Comparison of ENCODE assay signal across 19 cellular contexts in genomic region chr2:239359194-239359912, GRCh38. TPM values are rescaled to one million over a fixed set of nuclear protein-coding genes. Genes with fewer than 3 reads are reported as not detected.
A peak's percentile ranks its signal among the peaks of the same experiment; 100 is the strongest.
DNase-seq lines count a peak whose midpoint lies in the region; ATAC-seq and TF ChIP-seq lines count a peak whose summit lies in the region.
"Had no signal": no experiment of that assay in that cellular context is flagged by ENCODE, and none has a peak within 500 bp of the region (broad histone marks: within the 10 kb centered on the region; RNA-seq: fewer than 3 reads in every experiment).

No MANE protein-coding gene starts in this region.

- H3K9ac ChIP-seq in endodermal cell (ENCODE audit: extremely low read depth, low read length, poor library complexity, severe bottlenecking) = no peak overlapping the region

- H3K27me3 ChIP-seq in endodermal cell (ENCODE audit: control insufficient read depth, insufficient read depth, low read length, poor library complexity, severe bottlenecking) = no peaks in the 10 kb centered on the region
- no peaks in the 10 kb centered on the region for H3K27me3 ChIP-seq in testis

- H3K4me1 ChIP-seq in endodermal cell (ENCODE audit: control insufficient read depth, insufficient read depth, low read length) = no peaks in the 10 kb centered on the region
- H3K4me1 ChIP-seq in testis = no peaks in the 10 kb centered on the region

- no peak for ATAC-seq in natural killer cell treated with Interleukin-12 subunit alpha and Interleukin-12 subunit beta and Interleukin-15 and Interleukin-18, amount 100 ng/mL, for 72 hours
- ATAC-seq in natural killer cell = no peak
- no peak for ATAC-seq in omental fat pad (ENCODE audit: low FRiP score)
- ATAC-seq: Panc1, Right ventricle myocardium inferior had no signal

- DNase-seq in natural killer cell treated with Interleukin-12 subunit alpha and Interleukin-12 subunit beta and Interleukin-15 and Interleukin-18, amount 100 ng/mL, for 72 hours (ENCODE audit: low spot score) = peak; percentile 40
- DNase-seq in natural killer cell (no peak), endodermal cell (no peak), omental fat pad (ENCODE audit: low spot score) (peak; percentile 11), HPDE6-E6E7 (ENCODE audit: extremely low spot score) (no peak), DMS153 (lab: John Stamatoyannopoulos, UW) (no peak), testis (no peak)
- DNase-seq in central memory CD4-positive, alpha-beta T cell = no peak
- DNase-seq: Calu3; CD4-positive, CD25-positive, alpha-beta regulatory T cell; DMS79 treated with DMSO at 0.1 percent for 48 hours; GDM1; H9; NCI-H1930; NCI-H2171; NCI-H774 had no signal

- WGBS in endodermal cell (ENCODE audit: insufficient coverage in 1 of 2, insufficient read length in 1 of 2), 2 experiments = 93 to 98% methylated on average over 8 to 20 of the region's 20 CpGs
- WGBS in testis, 2 donors = 88 to 89% methylated on average over 18 to 20 of the region's 20 CpGs

- no peaks in the 10 kb centered on the region for H3K27me3 Mint-ChIP-seq in natural killer cell treated with Interleukin-12 subunit alpha and Interleukin-12 subunit beta and Interleukin-15 and Interleukin-18, amount 100 ng/mL, for 72 hours
- H3K27me3 Mint-ChIP-seq in natural killer cell (ENCODE audit: low read depth in 2 of 2) (peaks cover 0 to 11% of the 10 kb centered on the region in 2 donors), endodermal cell (ENCODE audit: insufficient read depth) (no peaks in the 10 kb centered on the region)
- H3K27me3 Mint-ChIP-seq: CD4-positive, CD25-positive, alpha-beta regulatory T cell; IgD-negative memory B cell had no signal

- H3K9me3 ChIP-seq in endodermal cell (ENCODE audit: control insufficient read depth, low read length) = peaks cover 13% of the 10 kb centered on the region
- H3K9me3 ChIP-seq in testis = no peaks in the 10 kb centered on the region

- intact Hi-C loops in natural killer cell (cut with micrococcal nuclease) = no loop called here
- intact Hi-C loops in testis (cut with DNase I; ENCODE audit: low total_unique reads) = no loop called here

- no peak overlapping the region for H3K4me3 Mint-ChIP-seq in natural killer cell treated with Interleukin-12 subunit alpha and Interleukin-12 subunit beta and Interleukin-15 and Interleukin-18, amount 100 ng/mL, for 72 hours
- no peak overlapping the region for H3K4me3 Mint-ChIP-seq in natural killer cell
- H3K4me3 Mint-ChIP-seq in endodermal cell = no peak overlapping the region
- H3K4me3 Mint-ChIP-seq: CD4-positive, CD25-positive, alpha-beta regulatory T cell; H9; IgD-negative memory B cell had no signal

- no peak overlapping the region for H3K27ac ChIP-seq in endodermal cell (ENCODE audit: low read depth, low read length)
- no peak overlapping the region for H3K27ac ChIP-seq in testis

- TF ChIP-seq CTCF in natural killer cell (IDR thresholded peaks at IDR 0.05) = no peak
- no peak for TF ChIP-seq CTCF in endodermal cell (conservative IDR thresholded peaks at IDR 0.05)
- TF ChIP-seq CTCF in omental fat pad (IDR thresholded peaks at IDR 0.05) = no peak
- no peak for TF ChIP-seq CTCF in testis (IDR thresholded peaks at IDR 0.05)

- peaks cover 12% of the 10 kb centered on the region for H3K36me3 Mint-ChIP-seq in natural killer cell treated with Interleukin-12 subunit alpha and Interleukin-12 subunit beta and Interleukin-15 and Interleukin-18, amount 100 ng/mL, for 72 hours
- H3K36me3 Mint-ChIP-seq in natural killer cell (peaks cover 12% of the 10 kb centered on the region), endodermal cell (ENCODE audit: low read depth) (peaks cover 21% of the 10 kb centered on the region)

- no peak overlapping the region for H3K27ac Mint-ChIP-seq in natural killer cell treated with Interleukin-12 subunit alpha and Interleukin-12 subunit beta and Interleukin-15 and Interleukin-18, amount 100 ng/mL, for 72 hours
- H3K27ac Mint-ChIP-seq in natural killer cell (no peak overlapping the region), endodermal cell (peak overlapping the region; percentile 22)
- H3K27ac Mint-ChIP-seq: IgD-negative memory B cell had no signal

- H3K36me3 ChIP-seq in endodermal cell (ENCODE audit: control insufficient read depth, insufficient read depth, low read length) (no peaks in the 10 kb centered on the region), testis (ENCODE audit: low read depth, missing control alignments) (no peaks in the 10 kb centered on the region)

- TF ChIP-seq POLR2A in testis (IDR thresholded peaks at IDR 0.05) = no peak

- H3K4me3 ChIP-seq in endodermal cell (ENCODE audit: low read length) = no peak overlapping the region
- no peak overlapping the region for H3K4me3 ChIP-seq in testis

- H3K9me3 Mint-ChIP-seq in natural killer cell treated with Interleukin-12 subunit alpha and Interleukin-12 subunit beta and Interleukin-15 and Interleukin-18, amount 100 ng/mL, for 72 hours = no peaks in the 10 kb centered on the region
- H3K9me3 Mint-ChIP-seq in natural killer cell (peaks cover 0 to 4% of the 10 kb centered on the region in 2 donors), endodermal cell (peaks cover 9% of the 10 kb centered on the region)

- peaks cover 22 to 28% of the 10 kb centered on the region in 2 donors for H3K4me1 Mint-ChIP-seq in natural killer cell treated with Interleukin-12 subunit alpha and Interleukin-12 subunit beta and Interleukin-15 and Interleukin-18, amount 100 ng/mL, for 72 hours (ENCODE audit: low read depth in 2 of 2)
- H3K4me1 Mint-ChIP-seq in natural killer cell = peaks cover 23 to 38% of the 10 kb centered on the region in 2 donors
- H3K4me1 Mint-ChIP-seq in endodermal cell = peaks cover 18% of the 10 kb centered on the region

RNA-seq across cellular contexts. Expression of gene HDAC4, which starts 41.5 kb away (rescaled TPM):
- total RNA-seq in natural killer cell treated with Interleukin-12 subunit alpha and Interleukin-12 subunit beta and Interleukin-15 and Interleukin-18, amount 100 ng/mL, for 72 hours = 10 to 100 TPM; 22.3 to 48.6 TPM
- total RNA-seq in natural killer cell (100 to 1,000 TPM in 2 of 3 donors, 10 to 100 TPM in 1; 74.9 to 105 (median 100) TPM), endodermal cell (10 to 100 TPM; 45.7 to 51.2 TPM), omental fat pad (100 to 1,000 TPM in 1 of 4 donors, 10 to 100 TPM in 3; 30.2 to 103 (median 51.7) TPM), testis (10 to 100 TPM; 58.7 to 67.5 TPM)
- 11.1 TPM for polyA plus RNA-seq in endodermal cell (2013, experiment 1 of 2)
- 13.9 TPM for polyA plus RNA-seq in endodermal cell (2013, experiment 2 of 2)
- 29.0 TPM for polyA plus RNA-seq in testis (ENCODE audit: insufficient read depth, low read depth, low replicate concordance)

Comparison
In these comparisons a context has a peak if more than half of its experiments do, and no peak if none do; other contexts are left out.
1. DNase-seq: peak in natural killer cell treated with Interleukin-12 subunit alpha and Interleukin-12 subunit beta and Interleukin-15 and Interleukin-18, amount 100 ng/mL, for 72 hours (single experiment) and omental fat pad (single experiment); none in natural killer cell (single experiment), endodermal cell (single experiment), HPDE6-E6E7 (single experiment), DMS153 (single experiment), central memory CD4-positive, alpha-beta T cell (single experiment) and testis (single experiment).